Comparison of ENCODE assay signal across 8 cellular contexts in genomic region chr10:22003111-22003963, GRCh38. TPM values are rescaled to one million over a fixed set of nuclear protein-coding genes. Genes with fewer than 3 reads are reported as not detected.
A peak's percentile ranks its signal among the peaks of the same experiment; 100 is the strongest.
DNase-seq lines count a peak whose midpoint lies in the region; ATAC-seq and TF ChIP-seq lines count a peak whose summit lies in the region.

TSS of gene DNAJC1 (minus strand) at chr10:22003730. CDS start at chr10:22003434, 296 bp downstream.

- H3K27ac Mint-ChIP-seq in endothelial cell (ENCODE audit: unreplicated experiment) = peak within 1 kb of the TSS; percentile 81

- peak within 1 kb of the TSS; percentile 99 for H3K4me2 ChIP-seq in OCI-LY3 (ENCODE audit: low read length)

- peak within 1 kb of the TSS; percentile 95 for H3K4me3 Mint-ChIP-seq in endothelial cell (ENCODE audit: unreplicated experiment)

- H3K27ac ChIP-seq in OCI-LY3 (ENCODE audit: low read length) = peak within 1 kb of the TSS; percentile 66

- DNase-seq in DMS 273 (lab: John Stamatoyannopoulos, UW; ENCODE audit: unreplicated experiment) (peak; percentile 97), HuH-7.5 (ENCODE audit: low spot score) (peak; percentile 81), endothelial cell (ENCODE audit: low spot score) (peak; percentile 97), midbrain (lab: John Stamatoyannopoulos, UW) (peak; percentile 97)
- peak; percentile 99 for DNase-seq in activated CD8-positive, alpha-beta memory T cell treated with anti-CD3 and anti-CD28 coated beads, Interleukin-2, amount 50 U/mL, for 48 hours
- DNase-seq in stimulated activated CD8-positive, alpha-beta memory T cell treated with anti-CD3 and anti-CD28 coated beads, Interleukin-2, amount 100 ng/mL, for 1 hour (ENCODE audit: low read depth in 2 of 2) = peak; percentile 98 to 99

- no peaks in the 10 kb centered on the region for H3K27me3 ChIP-seq in OCI-LY3 (ENCODE audit: low read depth, low read length)

- H3K36me3 Mint-ChIP-seq in endothelial cell (ENCODE audit: low read depth, unreplicated experiment) = peaks cover 4% of the 10 kb centered on the region

- peak within 1 kb of the TSS; percentile 79 for H2AFZ ChIP-seq in OCI-LY3 (ENCODE audit: low read depth, low read length)

- H4K20me1 ChIP-seq in OCI-LY3 (ENCODE audit: insufficient read depth, low read length) = no peaks in the 10 kb centered on the region

- peak; percentile 93 for ATAC-seq in GM21526 (IDR thresholded peaks at IDR 0.05; ENCODE audit: low FRiP score, unreplicated experiment)

- H3K36me3 ChIP-seq in OCI-LY3 (replicated peaks; ENCODE audit: low read depth, low read length) = no peaks in the 10 kb centered on the region

- H3K27me3 Mint-ChIP-seq in endothelial cell (ENCODE audit: unreplicated experiment) = peaks cover 7% of the 10 kb centered on the region

- H3K4me3 ChIP-seq in OCI-LY3 (ENCODE audit: low read length) = peak within 1 kb of the TSS; percentile 95

- TF ChIP-seq CTCF in OCI-LY3 (IDR thresholded peaks at IDR 0.05; ENCODE audit: low read depth, low read length) = no peak
- TF ChIP-seq CTCF in endothelial cell (IDR thresholded peaks at IDR 0.05; ENCODE audit: unreplicated experiment) = no peak

- no peaks in the 10 kb centered on the region for H3K9me3 ChIP-seq in OCI-LY3 (ENCODE audit: insufficient read depth, low read length)

- H3K4me1 ChIP-seq in OCI-LY3 (ENCODE audit: low read length) = peaks cover 31% of the 10 kb centered on the region

- peaks cover 12% of the 10 kb centered on the region for H3K4me1 Mint-ChIP-seq in endothelial cell (ENCODE audit: unreplicated experiment)

- H3K79me2 ChIP-seq in OCI-LY3 (ENCODE audit: low read length) = peaks cover 9% of the 10 kb centered on the region

- H3K9me3 Mint-ChIP-seq in endothelial cell (ENCODE audit: unreplicated experiment) = no peaks in the 10 kb centered on the region

- peak within 1 kb of the TSS; percentile 72 for H3K9ac ChIP-seq in OCI-LY3 (ENCODE audit: low read length)

RNA-seq across cellular contexts. Expression of gene DNAJC1, which starts in this region (rescaled TPM):
- total RNA-seq in endothelial cell (ENCODE audit: unreplicated experiment) = 32.0 TPM

Comparison
In these comparisons a context has a peak if more than half of its experiments do, and no peak if none do; other contexts are left out.
1. Peak in every context shown above with its lines: DNase-seq, ATAC-seq, H3K4me3 ChIP-seq and H3K27ac ChIP-seq.